Comparison of ENCODE assay signal across 11 cellular contexts in genomic region chr9:98083059-98083458, GRCh38. TPM values are rescaled to one million over a fixed set of nuclear protein-coding genes. Genes with fewer than 3 reads are reported as not detected.
DNase-seq lines count a peak whose midpoint lies in the region; ATAC-seq and TF ChIP-seq lines count a peak whose summit lies in the region.
"Had no signal": no experiment of that assay in that cellular context is flagged by ENCODE, and none has a peak within 500 bp of the region (broad histone marks: within the 10 kb centered on the region; RNA-seq: fewer than 3 reads in every experiment).

No MANE protein-coding gene starts in this region.

- H3K36me3 Mint-ChIP-seq in activated CD4-positive, alpha-beta T cell treated with anti-CD3 and anti-CD28 coated beads, Interleukin-2, amount 10 ng/mL, durations not matched to agents 24 days and 14 days (ENCODE audit: low read depth) = peaks cover 68% of the 10 kb centered on the region
- peaks cover 39% of the 10 kb centered on the region for H3K36me3 Mint-ChIP-seq in WTC11
- peaks cover 78% of the 10 kb centered on the region for H3K36me3 Mint-ChIP-seq in stimulated activated effector memory CD8-positive, alpha-beta T cell treated with anti-CD3 and anti-CD28 coated beads, Interleukin-12 subunit alpha, Interleukin-12 subunit beta, amount 100 ng/mL, for 72 hours

- H3K4me3 ChIP-seq in ovary = no peak overlapping the region

- H3K9me3 Mint-ChIP-seq in activated CD4-positive, alpha-beta T cell treated with anti-CD3 and anti-CD28 coated beads, Interleukin-2, amount 10 ng/mL, durations not matched to agents 24 days and 14 days = no peaks in the 10 kb centered on the region
- H3K9me3 Mint-ChIP-seq in WTC11 = no peaks in the 10 kb centered on the region
- no peaks in the 10 kb centered on the region for H3K9me3 Mint-ChIP-seq in stimulated activated effector memory CD8-positive, alpha-beta T cell treated with anti-CD3 and anti-CD28 coated beads, Interleukin-12 subunit alpha, Interleukin-12 subunit beta, amount 100 ng/mL, for 72 hours

- H3K27ac ChIP-seq in ovary = no peak overlapping the region

- DNase-seq in activated CD4-positive, alpha-beta T cell treated with anti-CD3 and anti-CD28 coated beads, Interleukin-2, amount 10 ng/mL, durations not matched to agents 24 days and 14 days = no peak
- DNase-seq in activated CD4-positive, alpha-beta T cell treated with anti-CD3 and anti-CD28 coated beads for 4 hours = no peak
- DNase-seq in WTC11 (ENCODE audit: low spot score) (no peak), left cardiac atrium (no peak), ovary (no peak), NCI-H146 treated with DMSO at 0.1 percent for 48 hours (lab: John Stamatoyannopoulos, UW; ENCODE audit: unreplicated experiment) (no peak)
- DNase-seq in stimulated activated effector memory CD8-positive, alpha-beta T cell treated with anti-CD3 and anti-CD28 coated beads, Interleukin-12 subunit alpha, Interleukin-12 subunit beta, amount 100 ng/mL, for 72 hours (ENCODE audit: low spot score in 2 of 2) = no peak
- DNase-seq in stimulated activated CD4-positive, alpha-beta T cell treated with anti-CD3 and anti-CD28 coated beads, Interleukin-15, amount 100 ng/mL, for 24 hours = no peak
- DNase-seq: amygdala; effector CD8-positive, alpha-beta T cell; hypothalamus had no signal

- no peaks in the 10 kb centered on the region for H3K36me3 ChIP-seq in ovary

- H3K4me3 Mint-ChIP-seq in activated CD4-positive, alpha-beta T cell treated with anti-CD3 and anti-CD28 coated beads, Interleukin-2, amount 10 ng/mL, durations not matched to agents 24 days and 14 days = no peak overlapping the region
- H3K4me3 Mint-ChIP-seq in WTC11 = no peak overlapping the region
- H3K4me3 Mint-ChIP-seq in stimulated activated effector memory CD8-positive, alpha-beta T cell treated with anti-CD3 and anti-CD28 coated beads, Interleukin-12 subunit alpha, Interleukin-12 subunit beta, amount 100 ng/mL, for 72 hours = no peak overlapping the region

- TF ChIP-seq POLR2A in ovary (IDR thresholded peaks at IDR 0.05) = no peak

- no peak for TF ChIP-seq EP300 in ovary (IDR thresholded peaks at IDR 0.05)

- H3K9me3 ChIP-seq in ovary = no peaks in the 10 kb centered on the region

- no peaks in the 10 kb centered on the region for H3K27me3 Mint-ChIP-seq in activated CD4-positive, alpha-beta T cell treated with anti-CD3 and anti-CD28 coated beads, Interleukin-2, amount 10 ng/mL, durations not matched to agents 24 days and 14 days
- H3K27me3 Mint-ChIP-seq in WTC11 (ENCODE audit: low read depth) = peaks cover 8% of the 10 kb centered on the region

- intact Hi-C loops in activated CD4-positive, alpha-beta T cell treated with anti-CD3 and anti-CD28 coated beads, Interleukin-2, amount 10 ng/mL, durations not matched to agents 24 days and 14 days (cut with micrococcal nuclease) = no loop called here
- intact Hi-C loops in left cardiac atrium (cut with DNase I) = loop anchor here in 1 of 2 donors (10.0 kb wide), 1 partner anchor 52 kb away; no protein-coding TSS in a partner anchor
- intact Hi-C loops in ovary (cut with DNase I) = no loop called here

- H3K4me1 ChIP-seq in ovary (ENCODE audit: insufficient read depth) = peaks cover 7% of the 10 kb centered on the region

- no peak for ATAC-seq in WTC11
- ATAC-seq in left cardiac atrium = peak; percentile 19 to 28
- ATAC-seq in stimulated activated effector memory CD8-positive, alpha-beta T cell treated with anti-CD3 and anti-CD28 coated beads, Interleukin-12 subunit alpha, Interleukin-12 subunit beta, amount 100 ng/mL, for 72 hours = no peak

- no peak for TF ChIP-seq CTCF in WTC11 (IDR thresholded peaks at IDR 0.05)
- TF ChIP-seq CTCF in ovary (IDR thresholded peaks at IDR 0.05) = no peak

- peaks cover 39% of the 10 kb centered on the region for H3K4me1 Mint-ChIP-seq in activated CD4-positive, alpha-beta T cell treated with anti-CD3 and anti-CD28 coated beads, Interleukin-2, amount 10 ng/mL, durations not matched to agents 24 days and 14 days
- peaks cover 18% of the 10 kb centered on the region for H3K4me1 Mint-ChIP-seq in WTC11
- peaks cover 46% of the 10 kb centered on the region for H3K4me1 Mint-ChIP-seq in stimulated activated effector memory CD8-positive, alpha-beta T cell treated with anti-CD3 and anti-CD28 coated beads, Interleukin-12 subunit alpha, Interleukin-12 subunit beta, amount 100 ng/mL, for 72 hours

- CTCF ChIA-PET in WTC11 (lab: Charles Lee) = no interaction called here

- POLR2A ChIA-PET in WTC11 (lab: Charles Lee) = no interaction called here

- peak overlapping the region; percentile 74 for H3K27ac Mint-ChIP-seq in activated CD4-positive, alpha-beta T cell treated with anti-CD3 and anti-CD28 coated beads, Interleukin-2, amount 10 ng/mL, durations not matched to agents 24 days and 14 days
- H3K27ac Mint-ChIP-seq in WTC11 = no peak overlapping the region
- H3K27ac Mint-ChIP-seq in stimulated activated effector memory CD8-positive, alpha-beta T cell treated with anti-CD3 and anti-CD28 coated beads, Interleukin-12 subunit alpha, Interleukin-12 subunit beta, amount 100 ng/mL, for 72 hours = peak overlapping the region; percentile 89

- H3K27me3 ChIP-seq in ovary = no peaks in the 10 kb centered on the region

- 96 to 100% (median 99%) methylated on average over 2 of the region's 2 CpGs for WGBS in ovary, 3 donors

TF ChIP-seq in WTC11, 78 proteins besides CTCF, POLR2A, EP300 and RAD21:
- TF ChIP-seq KAT7 (CRISPR knock-in tag; IDR thresholded peaks at IDR 0.05; ENCODE audit: borderline replicate concordance) = no peak
- peak; percentile 44; the same call in 1 of the 2 replicates for TF ChIP-seq GABPB1 (CRISPR knock-in tag; IDR thresholded peaks at IDR 0.05)
TF ChIP-seq in WTC11: peak in this region for 1.

RNA-seq across cellular contexts. Expression of gene NANS, which starts 26.5 kb away (rescaled TPM):
- total RNA-seq in activated CD4-positive, alpha-beta T cell treated with anti-CD3 and anti-CD28 coated beads, Interleukin-2, amount 10 ng/mL, durations not matched to agents 24 days and 14 days = 54.0 and 57.1 TPM in 2 replicates
- total RNA-seq in WTC11 (2021) = 57.9 to 66.7 TPM (median 61.3 TPM) in 3 replicates
- total RNA-seq in left cardiac atrium = 10 to 100 TPM; 31.0 to 41.5 TPM
- 10 to 100 TPM; 24.1 to 43.8 (median 33.8) TPM for total RNA-seq in ovary
- polyA plus RNA-seq in ovary = 10 to 100 TPM; 28.3 to 41.5 TPM

RNA-seq across cellular contexts. Expression of gene TRIM14, which starts 36.0 kb away (rescaled TPM):
- total RNA-seq in activated CD4-positive, alpha-beta T cell treated with anti-CD3 and anti-CD28 coated beads, Interleukin-2, amount 10 ng/mL, durations not matched to agents 24 days and 14 days = 47.3 and 47.8 TPM in 2 replicates
- total RNA-seq in WTC11 (2021) = 11.9 to 18.4 TPM (median 18.2 TPM) in 3 replicates
- 10 to 100 TPM in 1 of 2 donors, 1 to 10 TPM in 1; 4.3 to 12.2 TPM for total RNA-seq in left cardiac atrium
- 10 to 100 TPM in 1 of 7 donors, 1 to 10 TPM in 6; 3.6 to 12.2 (median 5.7) TPM for total RNA-seq in ovary
- polyA plus RNA-seq in ovary = 10 to 100 TPM in 1 of 2 donors, 1 to 10 TPM in 1; 2.3 to 24.0 TPM

Comparison
In these comparisons a context has a peak if more than half of its experiments do, and no peak if none do; other contexts are left out.
1. ATAC-seq: peak in left cardiac atrium (2 of 2); none in WTC11 (single experiment) and stimulated activated effector memory CD8-positive, alpha-beta T cell treated with anti-CD3 and anti-CD28 coated beads, Interleukin-12 subunit alpha, Interleukin-12 subunit beta, amount 100 ng/mL, for 72 hours (single experiment).